Comparison of ENCODE assay signal across 1 cellular context in the genomic region with DNA sequence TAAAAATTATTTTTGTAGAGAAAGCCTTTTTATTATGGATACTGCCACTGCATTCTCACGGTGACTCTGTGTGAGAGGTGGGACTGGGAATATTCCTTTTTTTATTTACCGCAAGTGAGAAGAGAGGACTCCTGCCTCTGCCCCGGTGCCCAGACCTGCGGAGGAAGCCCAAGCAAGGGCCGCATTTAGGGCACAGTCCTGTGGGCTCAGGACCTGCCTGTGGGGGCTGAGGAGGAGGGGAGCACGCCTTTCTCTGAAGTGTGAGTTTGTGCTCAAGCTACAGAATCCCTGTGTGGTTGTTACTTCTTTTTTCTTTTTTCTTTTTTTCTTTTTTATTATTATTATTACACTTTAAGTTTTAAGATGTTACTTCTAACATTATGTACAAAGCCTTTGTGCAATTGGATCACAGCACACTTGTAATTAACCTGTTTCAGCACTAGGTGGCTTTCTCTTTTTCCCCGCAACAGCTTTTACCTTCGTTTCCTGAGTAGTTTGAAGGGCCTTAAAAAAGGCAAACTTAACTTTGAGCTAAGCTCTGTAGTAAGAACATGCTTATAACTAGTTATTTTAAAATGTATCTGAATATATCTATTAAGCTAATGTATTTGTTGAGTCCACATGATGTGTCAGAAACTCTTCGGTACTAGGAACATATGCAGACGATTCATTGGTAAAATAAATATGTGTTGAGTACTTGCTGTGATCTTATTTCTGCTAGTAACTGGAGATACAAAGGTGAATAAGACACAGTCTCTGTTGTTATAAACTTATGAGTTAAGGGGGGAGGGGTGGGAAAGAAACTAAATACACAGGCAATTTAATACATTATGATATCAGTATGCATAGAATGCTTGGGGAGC.
TF ChIP-seq lines count a peak whose summit lies in the region.

No MANE protein-coding gene starts in this region.

TF ChIP-seq in GM23338, 12 proteins besides CTCF, POLR2A, EP300 and RAD21 (continued from another document):
- TF ChIP-seq, protein P1, sequence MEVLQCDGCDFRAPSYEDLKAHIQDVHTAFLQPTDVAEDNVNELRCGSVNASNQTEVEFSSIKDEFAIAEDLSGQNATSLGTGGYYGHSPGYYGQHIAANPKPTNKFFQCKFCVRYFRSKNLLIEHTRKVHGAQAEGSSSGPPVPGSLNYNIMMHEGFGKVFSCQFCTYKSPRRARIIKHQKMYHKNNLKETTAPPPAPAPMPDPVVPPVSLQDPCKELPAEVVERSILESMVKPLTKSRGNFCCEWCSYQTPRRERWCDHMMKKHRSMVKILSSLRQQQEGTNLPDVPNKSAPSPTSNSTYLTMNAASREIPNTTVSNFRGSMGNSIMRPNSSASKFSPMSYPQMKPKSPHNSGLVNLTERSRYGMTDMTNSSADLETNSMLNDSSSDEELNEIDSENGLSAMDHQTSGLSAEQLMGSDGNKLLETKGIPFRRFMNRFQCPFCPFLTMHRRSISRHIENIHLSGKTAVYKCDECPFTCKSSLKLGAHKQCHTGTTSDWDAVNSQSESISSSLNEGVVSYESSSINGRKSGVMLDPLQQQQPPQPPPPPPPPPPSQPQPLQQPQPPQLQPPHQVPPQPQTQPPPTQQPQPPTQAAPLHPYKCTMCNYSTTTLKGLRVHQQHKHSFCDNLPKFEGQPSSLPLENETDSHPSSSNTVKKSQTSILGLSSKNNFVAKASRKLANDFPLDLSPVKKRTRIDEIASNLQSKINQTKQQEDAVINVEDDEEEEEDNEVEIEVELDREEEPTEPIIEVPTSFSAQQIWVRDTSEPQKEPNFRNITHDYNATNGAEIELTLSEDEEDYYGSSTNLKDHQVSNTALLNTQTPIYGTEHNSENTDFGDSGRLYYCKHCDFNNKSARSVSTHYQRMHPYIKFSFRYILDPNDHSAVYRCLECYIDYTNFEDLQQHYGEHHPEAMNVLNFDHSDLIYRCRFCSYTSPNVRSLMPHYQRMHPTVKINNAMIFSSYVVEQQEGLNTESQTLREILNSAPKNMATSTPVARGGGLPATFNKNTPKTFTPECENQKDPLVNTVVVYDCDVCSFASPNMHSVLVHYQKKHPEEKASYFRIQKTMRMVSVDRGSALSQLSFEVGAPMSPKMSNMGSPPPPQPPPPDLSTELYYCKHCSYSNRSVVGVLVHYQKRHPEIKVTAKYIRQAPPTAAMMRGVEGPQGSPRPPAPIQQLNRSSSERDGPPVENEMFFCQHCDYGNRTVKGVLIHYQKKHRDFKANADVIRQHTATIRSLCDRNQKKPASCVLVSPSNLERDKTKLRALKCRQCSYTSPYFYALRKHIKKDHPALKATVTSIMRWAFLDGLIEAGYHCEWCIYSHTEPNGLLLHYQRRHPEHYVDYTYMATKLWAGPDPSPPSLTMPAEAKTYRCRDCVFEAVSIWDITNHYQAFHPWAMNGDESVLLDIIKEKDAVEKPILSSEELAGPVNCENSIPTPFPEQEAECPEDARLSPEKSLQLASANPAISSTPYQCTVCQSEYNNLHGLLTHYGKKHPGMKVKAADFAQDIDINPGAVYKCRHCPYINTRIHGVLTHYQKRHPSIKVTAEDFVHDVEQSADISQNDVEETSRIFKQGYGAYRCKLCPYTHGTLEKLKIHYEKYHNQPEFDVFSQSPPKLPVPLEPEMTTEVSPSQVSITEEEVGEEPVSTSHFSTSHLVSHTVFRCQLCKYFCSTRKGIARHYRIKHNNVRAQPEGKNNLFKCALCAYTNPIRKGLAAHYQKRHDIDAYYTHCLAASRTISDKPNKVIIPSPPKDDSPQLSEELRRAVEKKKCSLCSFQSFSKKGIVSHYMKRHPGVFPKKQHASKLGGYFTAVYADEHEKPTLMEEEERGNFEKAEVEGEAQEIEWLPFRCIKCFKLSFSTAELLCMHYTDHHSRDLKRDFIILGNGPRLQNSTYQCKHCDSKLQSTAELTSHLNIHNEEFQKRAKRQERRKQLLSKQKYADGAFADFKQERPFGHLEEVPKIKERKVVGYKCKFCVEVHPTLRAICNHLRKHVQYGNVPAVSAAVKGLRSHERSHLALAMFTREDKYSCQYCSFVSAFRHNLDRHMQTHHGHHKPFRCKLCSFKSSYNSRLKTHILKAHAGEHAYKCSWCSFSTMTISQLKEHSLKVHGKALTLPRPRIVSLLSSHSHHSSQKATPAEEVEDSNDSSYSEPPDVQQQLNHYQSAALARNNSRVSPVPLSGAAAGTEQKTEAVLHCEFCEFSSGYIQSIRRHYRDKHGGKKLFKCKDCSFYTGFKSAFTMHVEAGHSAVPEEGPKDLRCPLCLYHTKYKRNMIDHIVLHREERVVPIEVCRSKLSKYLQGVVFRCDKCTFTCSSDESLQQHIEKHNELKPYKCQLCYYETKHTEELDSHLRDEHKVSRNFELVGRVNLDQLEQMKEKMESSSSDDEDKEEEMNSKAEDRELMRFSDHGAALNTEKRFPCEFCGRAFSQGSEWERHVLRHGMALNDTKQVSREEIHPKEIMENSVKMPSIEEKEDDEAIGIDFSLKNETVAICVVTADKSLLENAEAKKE (CRISPR knock-in tag; IDR thresholded peaks at IDR 0.05): no peak
- TF ChIP-seq STAT1 (IDR thresholded peaks at IDR 0.05; ENCODE audit: unreplicated experiment) (no peak), EZH2phosphoT487 (IDR thresholded peaks at IDR 0.05; ENCODE audit: unreplicated experiment) (no peak)
